15 cellular contexts compared by ENCODE assay signal in the genomic region with DNA sequence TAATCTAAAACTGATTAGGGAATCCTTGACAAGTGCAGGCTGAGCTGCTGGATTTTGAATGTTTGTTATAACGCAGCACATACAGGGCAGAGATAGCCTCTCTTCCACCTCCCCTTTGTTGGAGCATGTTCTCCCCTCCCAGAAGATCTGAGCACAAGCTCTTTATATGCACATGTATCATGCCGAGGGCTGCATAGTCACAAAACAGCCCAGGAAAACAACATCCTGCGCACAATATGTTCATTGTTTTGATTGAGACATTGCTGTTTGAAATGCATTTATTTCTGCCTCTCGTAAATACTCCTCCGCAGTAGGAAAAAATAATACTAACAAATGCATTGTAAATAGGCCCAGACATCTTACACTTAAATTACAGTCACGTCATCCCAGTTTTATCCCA.
"Had no signal": no experiment of that assay in that cellular context is flagged by ENCODE, and none has a peak within 500 bp of the region (broad histone marks: within the 10 kb centered on the region; RNA-seq: fewer than 3 reads in every experiment).

No MANE protein-coding gene starts in this region.

- H3K27me3 Mint-ChIP-seq: activated CD4-positive, alpha-beta memory T cell treated with anti-CD3 and anti-CD28 coated beads for 36 hours; stimulated activated naive CD8-positive, alpha-beta T cell treated with anti-CD3 and anti-CD28 coated beads, Interleukin-15, amount 100 ng/mL, for 72 hours had no signal

- H3K27me3 ChIP-seq: ascending aorta, cardiac muscle cell, left lung, ovary, uterus had no signal

- H3K4me1 ChIP-seq: left lung, uterus had no signal

- H3K9me3 Mint-ChIP-seq: activated CD4-positive, alpha-beta memory T cell treated with anti-CD3 and anti-CD28 coated beads for 36 hours; nephron had no signal

- DNase-seq: activated CD4-positive, alpha-beta memory T cell treated with anti-CD3 and anti-CD28 coated beads for 36 hours; activated CD4-positive, CD25-positive, alpha-beta regulatory T cell treated with anti-CD3 and anti-CD28 coated beads, Interleukin-2, amount 50 U/mL, for 72 hours; activated T-cell treated with anti-CD3 and anti-CD28 coated beads, Interleukin-2, amount 50 U/mL, for 72 hours; effector CD8-positive, alpha-beta T cell; left lung; ovary; stimulated activated CD4-positive, alpha-beta T cell treated with anti-CD3 and anti-CD28 coated beads, Interleukin-4, amount 100 ng/mL, for 4 hours; stimulated activated naive CD8-positive, alpha-beta T cell treated with anti-CD3 and anti-CD28 coated beads, Interleukin-15, amount 100 ng/mL, for 72 hours; uterus had no signal

- H3K36me3 ChIP-seq: ascending aorta, cardiac muscle cell, left lung, ovary, uterus had no signal

- H3K4me3 ChIP-seq: ascending aorta, cardiac muscle cell, coronary artery, left lung, ovary, uterus had no signal

- ATAC-seq: activated T-cell treated with anti-CD3 and anti-CD28 coated beads, Interleukin-2, amount 50 U/mL, for 72 hours; left lung; stimulated activated naive CD8-positive, alpha-beta T cell treated with anti-CD3 and anti-CD28 coated beads, Interleukin-15, amount 100 ng/mL, for 72 hours had no signal

- H3K36me3 Mint-ChIP-seq: activated CD4-positive, alpha-beta memory T cell treated with anti-CD3 and anti-CD28 coated beads for 36 hours; memory B cell had no signal

- H3K27ac Mint-ChIP-seq: activated CD4-positive, alpha-beta memory T cell treated with anti-CD3 and anti-CD28 coated beads for 36 hours; activated T-cell treated with anti-CD3 and anti-CD28 coated beads, Interleukin-2, amount 50 U/mL, for 72 hours; memory B cell; nephron; stimulated activated naive CD8-positive, alpha-beta T cell treated with anti-CD3 and anti-CD28 coated beads, Interleukin-15, amount 100 ng/mL, for 72 hours had no signal

- H3K4me3 Mint-ChIP-seq: activated CD4-positive, alpha-beta memory T cell treated with anti-CD3 and anti-CD28 coated beads for 36 hours; activated T-cell treated with anti-CD3 and anti-CD28 coated beads, Interleukin-2, amount 50 U/mL, for 72 hours; memory B cell; nephron; stimulated activated naive CD8-positive, alpha-beta T cell treated with anti-CD3 and anti-CD28 coated beads, Interleukin-15, amount 100 ng/mL, for 72 hours had no signal

- H3K4me1 Mint-ChIP-seq: memory B cell; nephron; stimulated activated naive CD8-positive, alpha-beta T cell treated with anti-CD3 and anti-CD28 coated beads, Interleukin-15, amount 100 ng/mL, for 72 hours had no signal

- H3K9me3 ChIP-seq: ascending aorta, ovary, uterus had no signal

- H3K27ac ChIP-seq: ascending aorta, cardiac muscle cell, coronary artery, epithelial cell of prostate, left lung, ovary, uterus had no signal
